23 cellular contexts compared by ENCODE assay signal in the genomic region with DNA sequence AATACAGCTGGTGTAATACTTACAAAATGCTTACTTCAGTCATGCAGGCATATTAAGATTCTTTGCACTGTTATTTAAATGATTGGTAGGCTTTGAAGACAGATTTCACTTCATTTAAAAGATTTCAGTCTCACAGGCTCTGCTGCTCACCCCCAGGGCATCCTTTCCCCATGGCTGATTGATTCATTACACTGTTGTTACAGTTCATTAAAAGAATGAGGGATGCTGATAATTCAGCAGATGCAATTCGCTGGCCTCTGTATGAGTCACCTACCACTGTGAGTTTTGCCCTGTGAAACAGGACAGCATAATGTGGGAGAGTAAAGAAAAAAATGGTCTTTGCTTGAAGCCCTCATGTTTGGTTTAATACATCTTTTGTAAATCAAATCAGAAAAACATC.
A peak's percentile ranks its signal among the peaks of the same experiment; 100 is the strongest.
DNase-seq lines count a peak whose midpoint lies in the region; ATAC-seq and TF ChIP-seq lines count a peak whose summit lies in the region.
"Had no signal": no experiment of that assay in that cellular context is flagged by ENCODE, and none has a peak within 500 bp of the region (broad histone marks: within the 10 kb centered on the region; RNA-seq: fewer than 3 reads in every experiment).

No MANE protein-coding gene starts in this region.

- no peaks in the 10 kb centered on the region for H3K27me3 ChIP-seq in breast epithelium
- no peaks in the 10 kb centered on the region for H3K27me3 ChIP-seq in hepatocyte
- H3K27me3 ChIP-seq: ascending aorta, esophagus muscularis mucosa, right atrium auricular region, SJSA1, transverse colon had no signal

- no peaks in the 10 kb centered on the region for H3K9me3 ChIP-seq in breast epithelium
- no peaks in the 10 kb centered on the region for H3K9me3 ChIP-seq in hepatocyte (ENCODE audit: low read depth)
- H3K9me3 ChIP-seq: A549, ascending aorta, esophagus muscularis mucosa, right atrium auricular region, SJSA1, transverse colon had no signal

- TF ChIP-seq CTCF in MCF 10A (IDR thresholded peaks at IDR 0.05; ENCODE audit: unreplicated experiment) (no peak), breast epithelium (IDR thresholded peaks at IDR 0.05) (no peak), hepatocyte (IDR thresholded peaks at IDR 0.05; ENCODE audit: poor library complexity) (no peak)

- no peak overlapping the region for H3K27ac ChIP-seq in breast epithelium
- no peak overlapping the region for H3K27ac ChIP-seq in hepatocyte
- H3K27ac ChIP-seq: A549, ascending aorta, esophagus muscularis mucosa, right atrium auricular region, SJSA1, transverse colon had no signal

- POLR2A ChIA-PET in MCF 10A (lab: Yijun Ruan, JAX), result no interaction called here

- H3K4me3 ChIP-seq in breast epithelium (no peak overlapping the region), hepatocyte (no peak overlapping the region)
- H3K4me3 ChIP-seq: A549, ascending aorta, esophagus muscularis mucosa, right atrium auricular region, SJSA1, transverse colon had no signal

- intact Hi-C loops in MCF 10A (cut with micrococcal nuclease) (no loop called here), breast epithelium (cut with DNase I; ENCODE audit: low total_unique reads) (no loop called here)

- BruUV-seq in MCF 10A (replicated peaks; lab: Mats Ljungman, UMichigan), result no TSS peak

- H2AFZ ChIP-seq in hepatocyte, result no peak overlapping the region

- DNase-seq in MCF 10A (ENCODE audit: unreplicated experiment) (peak; percentile 43), breast epithelium (ENCODE audit: low spot score in 2 of 2) (no peak), hepatocyte (ENCODE audit: low spot score) (peak; percentile 4), GOT3 (lab: John Stamatoyannopoulos, UW) (no peak)
- DNase-seq in activated CD8-positive, alpha-beta memory T cell treated with anti-CD3 and anti-CD28 coated beads for 24 hours, result no peak
- DNase-seq: activated CD4-positive, alpha-beta T cell treated with anti-CD3 and anti-CD28 coated beads for 4 hours; activated CD8-positive, alpha-beta memory T cell treated with anti-CD3 and anti-CD28 coated beads, Interleukin-2, amount 50 U/mL, for 48 hours; activated naive CD4-positive, alpha-beta T cell; C1 segment of cervical spinal cord; DMS 273 treated with DMSO at 0.1 percent for 48 hours; NCI-H1436 treated with DMSO at 0.1 percent for 48 hours; NCI-H510A treated with DMSO at 0.1 percent for 48 hours; stimulated activated CD4-positive, alpha-beta T cell treated with anti-CD3 and anti-CD28 coated beads, Interleukin-15, amount 100 ng/mL, for 24 hours; stimulated activated naive CD4-positive, alpha-beta T cell; transverse colon had no signal

- 30% methylated on average over 1 of the region's 1 CpG for WGBS in hepatocyte (ENCODE audit: low lambda C conversion rate, missing lambda C conversion rate)

- H3K4me3 Mint-ChIP-seq in MCF 10A (ENCODE audit: unreplicated experiment), result no peak overlapping the region

- no peaks in the 10 kb centered on the region for H3K79me2 ChIP-seq in hepatocyte

- H3K9me3 Mint-ChIP-seq in MCF 10A (ENCODE audit: unreplicated experiment), result no peaks in the 10 kb centered on the region

- ATAC-seq in SK-N-SH treated with all-trans-retinoic acid at 6 μM for 48 hours (peak; percentile 25; the same call in 1 of the 3 replicates), HG03139 (IDR thresholded peaks at IDR 0.05; ENCODE audit: unreplicated experiment) (no peak), HG02571 (IDR thresholded peaks at IDR 0.05; ENCODE audit: unreplicated experiment) (no peak)
- ATAC-seq: A549 had no signal

- CTCF ChIA-PET in MCF 10A (lab: Yijun Ruan, JAX), result no interaction called here

- H3K27ac Mint-ChIP-seq in MCF 10A (ENCODE audit: low read depth, unreplicated experiment), result no peak overlapping the region

- H3K36me3 ChIP-seq in breast epithelium, result no peaks in the 10 kb centered on the region
- H3K36me3 ChIP-seq in hepatocyte (replicated peaks; ENCODE audit: insufficient read depth, low read depth), result no peaks in the 10 kb centered on the region
- H3K36me3 ChIP-seq: ascending aorta, esophagus muscularis mucosa, right atrium auricular region, SJSA1, transverse colon had no signal

- H3K4me2 ChIP-seq in hepatocyte, result no peak overlapping the region
- H3K4me2 ChIP-seq: A549 had no signal

- no peaks in the 10 kb centered on the region for H3K36me3 Mint-ChIP-seq in MCF 10A (ENCODE audit: insufficient read depth, unreplicated experiment)

- no peak for TF ChIP-seq POLR2A in breast epithelium (IDR thresholded peaks at IDR 0.05)

- H3K27me3 Mint-ChIP-seq in MCF 10A (ENCODE audit: insufficient read depth, unreplicated experiment), result no peaks in the 10 kb centered on the region

- no peaks in the 10 kb centered on the region for H3K9me2 ChIP-seq in hepatocyte (replicated peaks; ENCODE audit: insufficient read depth)

- H3K4me1 ChIP-seq in breast epithelium (no peaks in the 10 kb centered on the region), hepatocyte (ENCODE audit: insufficient read depth) (no peaks in the 10 kb centered on the region)
- H3K4me1 ChIP-seq: A549, ascending aorta, esophagus muscularis mucosa, right atrium auricular region, SJSA1, transverse colon had no signal

- H3K4me1 Mint-ChIP-seq in MCF 10A (ENCODE audit: insufficient read depth, unreplicated experiment), result no peaks in the 10 kb centered on the region

- no peaks in the 10 kb centered on the region for H4K20me1 ChIP-seq in hepatocyte (ENCODE audit: insufficient read depth, poor library complexity, severe bottlenecking)

TF ChIP-seq in SK-N-SH treated with all-trans-retinoic acid at 6 μM for 48 hours, 23 proteins besides CTCF, POLR2A, EP300 and RAD21:
- peak; percentile 52; the same call in 1 of the 2 replicates for TF ChIP-seq TCF4 (CRISPR knock-in tag; IDR thresholded peaks at IDR 0.05; ENCODE audit: borderline replicate concordance)
- TF ChIP-seq ZNF70 (CRISPR knock-in tag; IDR thresholded peaks at IDR 0.05), result no peak
- TF ChIP-seq, protein P1, sequence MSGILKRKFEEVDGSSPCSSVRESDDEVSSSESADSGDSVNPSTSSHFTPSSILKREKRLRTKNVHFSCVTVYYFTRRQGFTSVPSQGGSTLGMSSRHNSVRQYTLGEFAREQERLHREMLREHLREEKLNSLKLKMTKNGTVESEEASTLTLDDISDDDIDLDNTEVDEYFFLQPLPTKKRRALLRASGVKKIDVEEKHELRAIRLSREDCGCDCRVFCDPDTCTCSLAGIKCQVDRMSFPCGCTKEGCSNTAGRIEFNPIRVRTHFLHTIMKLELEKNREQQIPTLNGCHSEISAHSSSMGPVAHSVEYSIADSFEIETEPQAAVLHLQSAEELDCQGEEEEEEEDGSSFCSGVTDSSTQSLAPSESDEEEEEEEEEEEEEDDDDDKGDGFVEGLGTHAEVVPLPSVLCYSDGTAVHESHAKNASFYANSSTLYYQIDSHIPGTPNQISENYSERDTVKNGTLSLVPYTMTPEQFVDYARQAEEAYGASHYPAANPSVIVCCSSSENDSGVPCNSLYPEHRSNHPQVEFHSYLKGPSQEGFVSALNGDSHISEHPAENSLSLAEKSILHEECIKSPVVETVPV (CRISPR knock-in tag; IDR thresholded peaks at IDR 0.05), result no peak
- no peak for TF ChIP-seq ZNF565 (CRISPR knock-in tag; conservative IDR thresholded peaks at IDR 0.05; ENCODE audit: low read depth)
- no peak for TF ChIP-seq ISL1 (CRISPR knock-in tag; IDR thresholded peaks at IDR 0.05)
- no peak for TF ChIP-seq SNAI2 (CRISPR knock-in tag; IDR thresholded peaks at IDR 0.05)
- TF ChIP-seq, protein P2, sequence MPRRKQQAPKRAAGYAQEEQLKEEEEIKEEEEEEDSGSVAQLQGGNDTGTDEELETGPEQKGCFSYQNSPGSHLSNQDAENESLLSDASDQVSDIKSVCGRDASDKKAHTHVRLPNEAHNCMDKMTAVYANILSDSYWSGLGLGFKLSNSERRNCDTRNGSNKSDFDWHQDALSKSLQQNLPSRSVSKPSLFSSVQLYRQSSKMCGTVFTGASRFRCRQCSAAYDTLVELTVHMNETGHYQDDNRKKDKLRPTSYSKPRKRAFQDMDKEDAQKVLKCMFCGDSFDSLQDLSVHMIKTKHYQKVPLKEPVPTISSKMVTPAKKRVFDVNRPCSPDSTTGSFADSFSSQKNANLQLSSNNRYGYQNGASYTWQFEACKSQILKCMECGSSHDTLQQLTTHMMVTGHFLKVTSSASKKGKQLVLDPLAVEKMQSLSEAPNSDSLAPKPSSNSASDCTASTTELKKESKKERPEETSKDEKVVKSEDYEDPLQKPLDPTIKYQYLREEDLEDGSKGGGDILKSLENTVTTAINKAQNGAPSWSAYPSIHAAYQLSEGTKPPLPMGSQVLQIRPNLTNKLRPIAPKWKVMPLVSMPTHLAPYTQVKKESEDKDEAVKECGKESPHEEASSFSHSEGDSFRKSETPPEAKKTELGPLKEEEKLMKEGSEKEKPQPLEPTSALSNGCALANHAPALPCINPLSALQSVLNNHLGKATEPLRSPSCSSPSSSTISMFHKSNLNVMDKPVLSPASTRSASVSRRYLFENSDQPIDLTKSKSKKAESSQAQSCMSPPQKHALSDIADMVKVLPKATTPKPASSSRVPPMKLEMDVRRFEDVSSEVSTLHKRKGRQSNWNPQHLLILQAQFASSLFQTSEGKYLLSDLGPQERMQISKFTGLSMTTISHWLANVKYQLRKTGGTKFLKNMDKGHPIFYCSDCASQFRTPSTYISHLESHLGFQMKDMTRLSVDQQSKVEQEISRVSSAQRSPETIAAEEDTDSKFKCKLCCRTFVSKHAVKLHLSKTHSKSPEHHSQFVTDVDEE (CRISPR knock-in tag; IDR thresholded peaks at IDR 0.05), result peak; percentile 76; the same call in 1 of the 2 replicates
- TF ChIP-seq ARNTL (CRISPR knock-in tag; IDR thresholded peaks at IDR 0.05; ENCODE audit: borderline replicate concordance, low read depth), result no peak

Comparison
In these comparisons a context has a peak if more than half of its experiments do, and no peak if none do; other contexts are left out.
1. DNase-seq: peak in MCF 10A (single experiment) and hepatocyte (single experiment); none in breast epithelium (0 of 2), activated CD8-positive, alpha-beta memory T cell treated with anti-CD3 and anti-CD28 coated beads for 24 hours (single experiment) and GOT3 (single experiment).